Comparison of ENCODE assay signal across 7 cellular contexts in the genomic region with DNA sequence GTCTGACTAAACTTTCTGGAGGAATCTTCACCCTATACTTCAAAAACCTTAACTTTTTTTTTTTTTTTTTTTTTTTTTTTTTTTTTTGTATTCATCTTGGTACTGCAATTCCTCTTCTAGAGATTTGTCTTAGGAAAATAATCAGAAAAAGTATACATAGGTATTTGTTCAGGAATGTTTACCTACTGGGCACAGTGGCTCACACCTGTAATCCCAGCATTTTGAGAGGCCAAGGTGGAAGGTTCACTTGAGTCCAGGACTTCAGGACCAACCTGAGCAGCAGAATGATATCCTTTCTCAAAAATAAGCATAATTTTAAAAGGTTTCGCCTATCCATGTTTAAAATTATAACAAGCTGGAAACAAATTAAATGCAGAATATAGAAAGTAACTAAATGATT.
"Had no signal": no experiment of that assay in that cellular context is flagged by ENCODE, and none has a peak within 500 bp of the region (broad histone marks: within the 10 kb centered on the region; RNA-seq: fewer than 3 reads in every experiment).

No MANE protein-coding gene starts in this region.

- DNase-seq: H9, HCEC 1CT, HFFc6, IMR-90, KG1 had no signal

- H3K4me3 Mint-ChIP-seq: GM23338, H9, HFFc6 had no signal

- H3K27ac Mint-ChIP-seq: GM23338, H9, HFFc6 had no signal

- H3K4me3 ChIP-seq: GM23338, K562 had no signal

- H3K4me1 Mint-ChIP-seq: GM23338 had no signal

- H3K9me3 Mint-ChIP-seq: GM23338, HFFc6 had no signal

- ATAC-seq: GM23338, K562 had no signal
